10 cellular contexts compared by ENCODE assay signal in the genomic region with DNA sequence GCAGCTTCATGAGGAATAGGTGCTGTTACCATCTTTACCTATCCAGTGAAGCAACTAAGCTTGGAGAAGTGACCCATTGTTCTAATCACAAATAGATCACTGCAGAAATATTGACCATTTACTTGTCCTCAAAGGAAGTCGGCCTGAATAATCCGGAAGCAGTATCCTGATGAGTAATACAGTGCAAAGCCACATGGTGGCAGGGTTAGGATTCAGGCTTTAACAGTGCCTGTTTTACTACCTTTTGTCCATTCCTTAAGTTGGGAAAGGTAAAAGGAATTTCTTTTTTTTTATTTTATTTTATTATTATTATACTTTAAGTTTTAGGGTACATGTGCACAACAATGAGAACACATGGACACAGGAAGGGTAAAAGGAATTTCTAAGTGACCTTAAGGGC.
DNase-seq lines count a peak whose midpoint lies in the region; ATAC-seq and TF ChIP-seq lines count a peak whose summit lies in the region.
"Had no signal": no experiment of that assay in that cellular context is flagged by ENCODE, and none has a peak within 500 bp of the region (broad histone marks: within the 10 kb centered on the region; RNA-seq: fewer than 3 reads in every experiment).

No MANE protein-coding gene starts in this region.

- no peaks in the 10 kb centered on the region for H3K23me2 ChIP-seq in H9 (ENCODE audit: insufficient read length, low read depth, low read length, poor library complexity, severe bottlenecking)

- H3K9ac ChIP-seq in H9 (ENCODE audit: extremely low read depth, insufficient read length, low read length): no peak overlapping the region

- no peaks in the 10 kb centered on the region; the same call in 1 of the 2 replicates for H3K27me3 Mint-ChIP-seq in H9 (ENCODE audit: low read depth)
- no peaks in the 10 kb centered on the region for H3K27me3 Mint-ChIP-seq in activated CD4-positive, alpha-beta memory T cell treated with anti-CD3 and anti-CD28 coated beads, Interleukin-2, amount 10 ng/mL, durations not matched to agents 7 days and 5 days
- H3K27me3 Mint-ChIP-seq: activated CD4-positive, alpha-beta T cell treated with anti-CD3 and anti-CD28 coated beads, Interleukin-2, amount 10 ng/mL, durations not matched to agents 24 days and 14 days had no signal

- no CpG with 5 or more reads among the region's 2 CpGs for WGBS in H9 (ENCODE audit: extremely low coverage, insufficient read length, low lambda C conversion rate)
- WGBS in tibial nerve, 2 donors: 88 to 92% methylated on average over 2 of the region's 2 CpGs

- H3K4me3 ChIP-seq in AG04450 (ENCODE audit: low read depth, low read length): no peak overlapping the region
- no peak overlapping the region for H3K4me3 ChIP-seq in astrocyte of the cerebellum (ENCODE audit: low read depth, low read length)
- H3K4me3 ChIP-seq in tibial nerve: no peak overlapping the region

- in situ Hi-C loops in astrocyte of the cerebellum (cut with HindIII; ENCODE audit: low sequenced_read_pairs): no loop called here

- H3K27ac ChIP-seq in AG04450 (ENCODE audit: low read depth, low read length) (no peak overlapping the region), H9 (ENCODE audit: insufficient read length, low read depth, low read length) (no peak overlapping the region), tibial nerve (no peak overlapping the region)

- no peak overlapping the region for H3K27ac Mint-ChIP-seq in H9
- no peak overlapping the region for H3K27ac Mint-ChIP-seq in activated CD4-positive, alpha-beta memory T cell treated with anti-CD3 and anti-CD28 coated beads, Interleukin-2, amount 10 ng/mL, durations not matched to agents 7 days and 5 days
- H3K27ac Mint-ChIP-seq: activated CD4-positive, alpha-beta T cell treated with anti-CD3 and anti-CD28 coated beads, Interleukin-2, amount 10 ng/mL, durations not matched to agents 24 days and 14 days had no signal

- no peak overlapping the region for H2BK15ac ChIP-seq in H9 (ENCODE audit: low read depth, low read length)

- no peak for TF ChIP-seq EP300 in tibial nerve (IDR thresholded peaks at IDR 0.05)

- H3K4ac ChIP-seq in H9 (ENCODE audit: low read depth, low read length): no peak overlapping the region

- ATAC-seq in HG03280 (IDR thresholded peaks at IDR 0.05; ENCODE audit: unreplicated experiment): no peak

- no peaks in the 10 kb centered on the region for H3K79me2 ChIP-seq in H9 (ENCODE audit: insufficient read depth, low read length)

- peaks cover 9 to 14% of the 10 kb centered on the region in 2 experiments for H3K4me1 Mint-ChIP-seq in H9
- peaks cover 9% of the 10 kb centered on the region for H3K4me1 Mint-ChIP-seq in activated CD4-positive, alpha-beta memory T cell treated with anti-CD3 and anti-CD28 coated beads, Interleukin-2, amount 10 ng/mL, durations not matched to agents 7 days and 5 days

- H2BK20ac ChIP-seq in H9 (ENCODE audit: low read depth, low read length, poor library complexity, severe bottlenecking): no peak overlapping the region

- H3K79me1 ChIP-seq in H9 (ENCODE audit: insufficient read depth, low read depth, low read length, poor library complexity, severe bottlenecking): no peaks in the 10 kb centered on the region

- CTCF ChIA-PET in AG04450 (lab: Charles Lee): interaction anchor here (1.2 to 4.0 kb wide), 2 partner anchors 259 to 267 kb away, joined by 3 to 12 read pairs; no protein-coding TSS in a partner anchor
- CTCF ChIA-PET in activated CD4-positive, alpha-beta memory T cell treated with anti-CD3 and anti-CD28 coated beads, Interleukin-2, amount 10 ng/mL, durations not matched to agents 7 days and 5 days (lab: Charles Lee): no interaction called here

- H3K9me3 ChIP-seq in AG04450 (ENCODE audit: control insufficient read depth, insufficient read depth, low read length) (no peaks in the 10 kb centered on the region), H9 (ENCODE audit: control insufficient read depth, low read depth, low read length) (no peaks in the 10 kb centered on the region), tibial nerve (no peaks in the 10 kb centered on the region)

- peaks cover 0 to 6% (median 0%) of the 10 kb centered on the region in 3 donors for H3K36me3 ChIP-seq in tibial nerve

- no peak overlapping the region for H2BK120ac ChIP-seq in H9 (ENCODE audit: low read depth, low read length, poor library complexity, severe bottlenecking)

- peaks cover 3% of the 10 kb centered on the region in 2 experiments; a peak in 2 of 5 replicates for H3K9me3 Mint-ChIP-seq in H9
- H3K9me3 Mint-ChIP-seq in activated CD4-positive, alpha-beta memory T cell treated with anti-CD3 and anti-CD28 coated beads, Interleukin-2, amount 10 ng/mL, durations not matched to agents 7 days and 5 days: no peaks in the 10 kb centered on the region

- TF ChIP-seq CTCF in AG04450 (IDR thresholded peaks at IDR 0.05; ENCODE audit: low read depth, low read length): peak; percentile 55
- TF ChIP-seq CTCF in H9 (conservative IDR thresholded peaks at IDR 0.05): peak; percentile 76
- TF ChIP-seq CTCF in astrocyte of the cerebellum (IDR thresholded peaks at IDR 0.05; ENCODE audit: low read depth, low read length, missing control alignments): peak; percentile 64
- TF ChIP-seq CTCF in tibial nerve (IDR thresholded peaks at IDR 0.05): no peak

- POLR2A ChIA-PET in AG04450 (lab: Yijun Ruan, JAX): no interaction called here
- POLR2A ChIA-PET in activated CD4-positive, alpha-beta memory T cell treated with anti-CD3 and anti-CD28 coated beads, Interleukin-2, amount 10 ng/mL, durations not matched to agents 7 days and 5 days (lab: Charles Lee): no interaction called here

- no peak overlapping the region for H4K5ac ChIP-seq in H9 (ENCODE audit: insufficient read length, low read depth, low read length)

- H3K4me1 ChIP-seq in H9 (ENCODE audit: insufficient read depth, low read length): no peaks in the 10 kb centered on the region; the same call in 1 of the 2 replicates
- H3K4me1 ChIP-seq in tibial nerve: peaks cover 0 to 26% (median 2%) of the 10 kb centered on the region in 4 donors

- no peak overlapping the region for H2BK12ac ChIP-seq in H9 (ENCODE audit: insufficient read length, low read depth, low read length)

- H4K20me1 ChIP-seq in H9 (ENCODE audit: control insufficient read depth, insufficient read depth, insufficient read length): no peaks in the 10 kb centered on the region

- H3K4me3 Mint-ChIP-seq in H9: no peak overlapping the region
- no peak overlapping the region for H3K4me3 Mint-ChIP-seq in activated CD4-positive, alpha-beta memory T cell treated with anti-CD3 and anti-CD28 coated beads, Interleukin-2, amount 10 ng/mL, durations not matched to agents 7 days and 5 days
- H3K4me3 Mint-ChIP-seq: activated CD4-positive, alpha-beta T cell treated with anti-CD3 and anti-CD28 coated beads, Interleukin-2, amount 10 ng/mL, durations not matched to agents 24 days and 14 days had no signal

- H3T11ph ChIP-seq in H9 (ENCODE audit: low read length): no peak overlapping the region

- no peak overlapping the region for H4K91ac ChIP-seq in H9 (ENCODE audit: insufficient read length, low read depth, low read length)

- peaks cover under 1 to 13% (median 6%) of the 10 kb centered on the region in 3 experiments; a peak in 6 of 7 replicates for H3K36me3 Mint-ChIP-seq in H9 (ENCODE audit: insufficient read depth in 1 of 3, low read depth in 3 of 3)
- peaks cover 29% of the 10 kb centered on the region for H3K36me3 Mint-ChIP-seq in activated CD4-positive, alpha-beta memory T cell treated with anti-CD3 and anti-CD28 coated beads, Interleukin-2, amount 10 ng/mL, durations not matched to agents 7 days and 5 days (ENCODE audit: low read depth)

- no peak overlapping the region for H2BK5ac ChIP-seq in H9 (ENCODE audit: insufficient read length, low read length)

- H3K56ac ChIP-seq in H9 (ENCODE audit: insufficient read length, low read depth, low read length): no peak overlapping the region

- H3K4me2 ChIP-seq in H9 (ENCODE audit: insufficient read depth, insufficient read length, low read length): no peak overlapping the region

- H2AFZ ChIP-seq in H9 (ENCODE audit: low read length): no peak overlapping the region

- H3K27me3 ChIP-seq in AG04450 (ENCODE audit: control insufficient read depth, insufficient read depth, low read length) (no peaks in the 10 kb centered on the region), H9 (ENCODE audit: insufficient read depth, low read length) (no peaks in the 10 kb centered on the region), tibial nerve (no peaks in the 10 kb centered on the region)

- TF ChIP-seq POLR2A in tibial nerve (IDR thresholded peaks at IDR 0.05): no peak

- H4K8ac ChIP-seq in H9 (replicated peaks; ENCODE audit: insufficient read length, low read depth, low read length): no peak overlapping the region

- no peak overlapping the region for H3K14ac ChIP-seq in H9 (ENCODE audit: insufficient read depth, low read length)

- no peak for DNase-seq in AG04450 (ENCODE audit: low read depth, low spot score)
- no peak for DNase-seq in H9
- DNase-seq in astrocyte of the cerebellum (ENCODE audit: low read depth): no peak
- DNase-seq in kidney tubule cell (ENCODE audit: low spot score): peak; percentile 41
- no peak for DNase-seq in activated CD4-positive, alpha-beta memory T cell treated with anti-CD3 and anti-CD28 coated beads, Interleukin-2, amount 10 ng/mL, durations not matched to agents 7 days and 5 days
- no peak for DNase-seq in tibial nerve (ENCODE audit: low spot score in 2 of 2)
- no peak for DNase-seq in UCSD-AML1 (lab: John Stamatoyannopoulos, UW; ENCODE audit: unreplicated experiment)
- DNase-seq: activated CD4-positive, alpha-beta T cell treated with anti-CD3 and anti-CD28 coated beads, Interleukin-2, amount 10 ng/mL, durations not matched to agents 24 days and 14 days; NCI-H2171 had no signal

- H3K18ac ChIP-seq in H9 (ENCODE audit: insufficient read length, low read depth, low read length): no peak overlapping the region

- no peak overlapping the region for H2AK5ac ChIP-seq in H9 (ENCODE audit: insufficient read length, low read length)

- H3K23ac ChIP-seq in H9 (ENCODE audit: insufficient read length, low read depth, low read length): no peak overlapping the region

Comparison
In these comparisons a context has a peak if more than half of its experiments do, and no peak if none do; other contexts are left out.
1. CTCF ChIP-seq: peak in AG04450 (single experiment), H9 (single experiment) and astrocyte of the cerebellum (single experiment); none in tibial nerve (0 of 5).